20 cellular contexts compared by ENCODE assay signal in the genomic region with DNA sequence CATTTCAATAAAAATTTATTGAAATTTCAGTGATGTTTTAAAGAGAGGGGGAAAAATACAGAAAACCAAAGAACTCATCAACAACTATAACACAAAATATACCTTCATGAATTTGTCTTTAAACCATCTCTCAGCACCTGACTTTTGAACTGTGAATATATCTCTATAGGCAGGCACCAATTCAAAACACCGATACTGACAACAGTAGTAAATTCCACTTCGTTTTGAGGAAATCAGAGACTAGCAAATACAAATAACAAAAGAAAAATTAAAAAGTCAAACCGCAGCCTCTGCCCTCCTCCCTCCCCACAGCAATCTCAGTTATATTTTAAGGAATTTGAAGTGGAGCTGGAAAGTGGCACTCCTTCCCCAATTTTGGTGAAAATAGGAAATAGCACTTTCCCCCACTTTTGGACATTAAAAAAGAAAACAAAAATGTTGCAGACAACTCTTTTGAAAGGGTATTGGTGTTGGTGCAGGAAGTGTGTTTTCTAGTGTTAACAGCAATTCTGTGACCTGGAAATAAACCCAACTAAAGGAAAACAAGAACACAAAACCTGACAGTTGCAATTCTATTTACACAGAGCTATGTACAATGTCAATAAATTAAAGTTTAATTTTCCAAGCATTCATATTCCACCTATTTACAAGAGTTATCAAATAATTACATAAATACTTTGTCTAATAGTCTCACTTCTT. TPM values are rescaled to one million over a fixed set of nuclear protein-coding genes. Genes with fewer than 3 reads are reported as not detected.
DNase-seq lines count a peak whose midpoint lies in the region; ATAC-seq and TF ChIP-seq lines count a peak whose summit lies in the region.
"Had no signal": no experiment of that assay in that cellular context is flagged by ENCODE, and none has a peak within 500 bp of the region (broad histone marks: within the 10 kb centered on the region; RNA-seq: fewer than 3 reads in every experiment).

No MANE protein-coding gene starts in this region.

- H3K9ac ChIP-seq in fibroblast of lung (ENCODE audit: insufficient read depth, low read length): peak overlapping the region; percentile 54
- no peak overlapping the region for H3K9ac ChIP-seq in neural progenitor cell

- POLR2A ChIA-PET in CD8-positive, alpha-beta memory T cell (lab: Charles Lee): no interaction called here

- H3K36me3 Mint-ChIP-seq in neural progenitor cell: no peaks in the 10 kb centered on the region
- no peaks in the 10 kb centered on the region for H3K36me3 Mint-ChIP-seq in CD8-positive, alpha-beta memory T cell

- CTCF ChIA-PET in CD8-positive, alpha-beta memory T cell (lab: Charles Lee): no interaction called here

- DNase-seq in left ventricle myocardium inferior: no peak
- DNase-seq in Right ventricle myocardium superior: no peak
- DNase-seq in fibroblast of lung (ENCODE audit: low read depth in 2 of 2): peak in 1 of 2 donors; percentile 65
- no peak for DNase-seq in neural progenitor cell (ENCODE audit: low spot score)
- no peak for DNase-seq in HuH-7 (ENCODE audit: low spot score)
- no peak for DNase-seq in DMS53 (lab: John Stamatoyannopoulos, UW)
- no peak for DNase-seq in T-helper 1 cell
- DNase-seq in CD8-positive, alpha-beta memory T cell: no peak
- DNase-seq: activated effector memory CD4-positive, alpha-beta T cell treated with Interleukin-2 at 50 U/mL for 16 hours; CD4-positive, alpha-beta T cell; left colon; NCI-H2081 treated with DMSO at 0.1 percent for 48 hours; NCI-H748 treated with DMSO at 0.1 percent for 48 hours; Peyer's patch; sigmoid colon; stimulated activated CD4-positive, alpha-beta T cell treated with anti-CD3 and anti-CD28 coated beads, Interleukin-2, amount 100 ng/mL, for 48 hours; SW 1271 had no signal

- H3K27me3 ChIP-seq in left ventricle myocardium inferior (ENCODE audit: low read depth) (peaks cover 55% of the 10 kb centered on the region), fibroblast of lung (ENCODE audit: control insufficient read depth, insufficient read depth, low read length) (no peaks in the 10 kb centered on the region), neural progenitor cell (peaks cover 100% of the 10 kb centered on the region)
- H3K27me3 ChIP-seq in CD8-positive, alpha-beta memory T cell (ENCODE audit: insufficient read depth, low read length, poor library complexity, severe bottlenecking): peaks cover 22% of the 10 kb centered on the region
- H3K27me3 ChIP-seq: Peyer's patch had no signal

- H3K27ac ChIP-seq in left ventricle myocardium inferior (replicated peaks): peak overlapping the region; percentile 74
- H3K27ac ChIP-seq in fibroblast of lung (ENCODE audit: insufficient read depth, low read length): peak overlapping the region; percentile 77
- no peak overlapping the region for H3K27ac ChIP-seq in neural progenitor cell
- no peak overlapping the region for H3K27ac ChIP-seq in CD8-positive, alpha-beta memory T cell (ENCODE audit: low read depth, low read length)
- H3K27ac ChIP-seq: thoracic aorta had no signal

- intact Hi-C loops in left ventricle myocardium inferior (cut with micrococcal nuclease): no loop called here
- intact Hi-C loops in Right ventricle myocardium superior (cut with DNase I): loop anchor here (10.0 kb wide), 2 partner anchors 494 to 784 kb away; no protein-coding TSS in a partner anchor

- peaks cover 62% of the 10 kb centered on the region for H3F3A ChIP-seq in neural progenitor cell (ENCODE audit: low read depth)

- H3K4me3 Mint-ChIP-seq in neural progenitor cell: no peak overlapping the region
- no peak overlapping the region for H3K4me3 Mint-ChIP-seq in CD8-positive, alpha-beta memory T cell
- H3K4me3 Mint-ChIP-seq: CD4-positive, alpha-beta T cell had no signal

- H3K79me2 ChIP-seq in fibroblast of lung (ENCODE audit: control insufficient read depth, insufficient read depth, low read length) (peaks cover 60% of the 10 kb centered on the region), neural progenitor cell (ENCODE audit: low read depth) (no peaks in the 10 kb centered on the region)

- H2AFZ ChIP-seq in fibroblast of lung (ENCODE audit: low read length) (no peak overlapping the region), neural progenitor cell (replicated peaks) (no peak overlapping the region)

- no peak for TF ChIP-seq CTCF in left ventricle myocardium inferior (IDR thresholded peaks at IDR 0.05; ENCODE audit: borderline replicate concordance)
- TF ChIP-seq CTCF in fibroblast of lung (conservative IDR thresholded peaks at IDR 0.05 in 1 of 2, IDR thresholded peaks at IDR 0.05 in 1 of 2; ENCODE audit: low read depth in 1 of 2, low read length in 2 of 2): no peak
- no peak for TF ChIP-seq CTCF in neural progenitor cell (IDR thresholded peaks at IDR 0.05)

- no peak for ATAC-seq in Right ventricle myocardium superior (ENCODE audit: poor library complexity)
- ATAC-seq: esophagus mucosa, left colon had no signal

- H3K27me3 Mint-ChIP-seq in neural progenitor cell (ENCODE audit: insufficient read depth, low read depth): peaks cover 93% of the 10 kb centered on the region
- peaks cover 54 to 77% of the 10 kb centered on the region in 2 donors for H3K27me3 Mint-ChIP-seq in CD8-positive, alpha-beta memory T cell

- H3K4me3 ChIP-seq in left ventricle myocardium inferior (peak overlapping the region; percentile 68), fibroblast of lung (replicated peaks in 1 of 4; ENCODE audit: control extremely low read depth in 1 of 4, insufficient read depth in 1 of 4, low read depth in 3 of 4, low read length in 4 of 4) (peak overlapping the region; percentile 16 to 89 (median 60)), neural progenitor cell (no peak overlapping the region)
- no peak overlapping the region for H3K4me3 ChIP-seq in CD8-positive, alpha-beta memory T cell (ENCODE audit: low read length)
- H3K4me3 ChIP-seq: thoracic aorta had no signal

- H3K4me1 ChIP-seq in left ventricle myocardium inferior: peaks cover 63% of the 10 kb centered on the region
- peaks cover 16% of the 10 kb centered on the region for H3K4me1 ChIP-seq in fibroblast of lung (ENCODE audit: control insufficient read depth, extremely low read depth, insufficient read depth, low read length)
- peaks cover 32% of the 10 kb centered on the region for H3K4me1 ChIP-seq in neural progenitor cell
- no peaks in the 10 kb centered on the region for H3K4me1 ChIP-seq in CD8-positive, alpha-beta memory T cell (ENCODE audit: insufficient read depth, low read length)

- H3K9me3 Mint-ChIP-seq in neural progenitor cell: no peaks in the 10 kb centered on the region
- peaks cover 0 to 6% (median 0%) of the 10 kb centered on the region in 5 donors for H3K9me3 Mint-ChIP-seq in CD8-positive, alpha-beta memory T cell
- H3K9me3 Mint-ChIP-seq: CD4-positive, alpha-beta T cell had no signal

- no peaks in the 10 kb centered on the region for H3K9me3 ChIP-seq in left ventricle myocardium inferior (replicated peaks)
- no peaks in the 10 kb centered on the region for H3K9me3 ChIP-seq in fibroblast of lung (ENCODE audit: control insufficient read depth, insufficient read depth, low read depth, low read length)
- no peaks in the 10 kb centered on the region for H3K9me3 ChIP-seq in neural progenitor cell (ENCODE audit: low read depth)
- H3K9me3 ChIP-seq in CD8-positive, alpha-beta memory T cell (ENCODE audit: low read length): no peaks in the 10 kb centered on the region
- H3K9me3 ChIP-seq: Peyer's patch, sigmoid colon, thoracic aorta had no signal

- H3K36me3 ChIP-seq in left ventricle myocardium inferior: peaks cover 40% of the 10 kb centered on the region
- peaks cover 12% of the 10 kb centered on the region for H3K36me3 ChIP-seq in fibroblast of lung (ENCODE audit: control insufficient read depth, insufficient read depth, low read length)
- no peaks in the 10 kb centered on the region for H3K36me3 ChIP-seq in neural progenitor cell
- no peaks in the 10 kb centered on the region for H3K36me3 ChIP-seq in CD8-positive, alpha-beta memory T cell (ENCODE audit: insufficient read depth, low read length)
- H3K36me3 ChIP-seq: sigmoid colon, thoracic aorta had no signal

- peaks cover 22% of the 10 kb centered on the region for H3K4me1 Mint-ChIP-seq in neural progenitor cell
- peaks cover 0 to 6% (median 4%) of the 10 kb centered on the region in 3 donors for H3K4me1 Mint-ChIP-seq in CD8-positive, alpha-beta memory T cell

- H3K27ac Mint-ChIP-seq in neural progenitor cell: no peak overlapping the region
- no peak overlapping the region for H3K27ac Mint-ChIP-seq in CD8-positive, alpha-beta memory T cell
- H3K27ac Mint-ChIP-seq: CD4-positive, alpha-beta T cell had no signal

- H3K4me2 ChIP-seq in fibroblast of lung (ENCODE audit: extremely low read depth, insufficient read depth, low read length) (peak overlapping the region; percentile 89), neural progenitor cell (peak overlapping the region; percentile 73)

- H4K20me1 ChIP-seq in fibroblast of lung (ENCODE audit: control insufficient read depth, extremely low read depth, insufficient read depth, low read length) (no peaks in the 10 kb centered on the region), neural progenitor cell (ENCODE audit: low read depth) (peaks cover 99% of the 10 kb centered on the region)

RNA-seq across cellular contexts. Expression of gene TBX3, which starts 13.6 kb away (rescaled TPM):
- 27.2 TPM for total RNA-seq in left ventricle myocardium inferior
- 11.8 TPM for total RNA-seq in Right ventricle myocardium superior
- total RNA-seq in fibroblast of lung: 39.5 and 66.4 TPM in 2 replicates
- polyA plus RNA-seq in fibroblast of lung: 19.9 and 33.0 TPM in 2 replicates
- polyA plus RNA-seq in fibroblast of lung (2012): 20.4 and 31.2 TPM in 2 replicates
- polyA minus RNA-seq in fibroblast of lung (ENCODE audit: low replicate concordance): 14.4 and 23.9 TPM in 2 replicates
- total RNA-seq in neural progenitor cell (ENCODE audit: low replicate concordance): not detected in 2 replicates
- total RNA-seq in CD8-positive, alpha-beta memory T cell: not detected
- not detected for polyA plus RNA-seq in CD8-positive, alpha-beta memory T cell
- polyA plus RNA-seq: neural cell had no signal

Comparison
In these comparisons a context has a peak if more than half of its experiments do, and no peak if none do; other contexts are left out.
1. H3K27ac ChIP-seq: peak in left ventricle myocardium inferior (single experiment) and fibroblast of lung (single experiment); none in neural progenitor cell (single experiment) and CD8-positive, alpha-beta memory T cell (single experiment).
2. H3K4me3 ChIP-seq: peak in left ventricle myocardium inferior (single experiment) and fibroblast of lung (4 of 4); none in neural progenitor cell (single experiment) and CD8-positive, alpha-beta memory T cell (single experiment).
3. RNA of gene TBX3, which starts 13.6 kb away (total RNA-seq): 39.5 to 66.4 TPM in fibroblast of lung, 27.2 TPM in left ventricle myocardium inferior (single experiment) and 11.8 TPM in Right ventricle myocardium superior (single experiment); not detected in neural progenitor cell and not detected in CD8-positive, alpha-beta memory T cell; every median in the first group is over 10 times any median in the second.